Comparison of ENCODE assay signal across 8 cellular contexts in genomic region chr15:34365836-34366235, GRCh38. TPM values are rescaled to one million over a fixed set of nuclear protein-coding genes. Genes with fewer than 3 reads are reported as not detected.
DNase-seq lines count a peak whose midpoint lies in the region; ATAC-seq, FAIRE-seq and TF ChIP-seq lines count a peak whose summit lies in the region.

No MANE protein-coding gene starts in this region.

- peak overlapping the region; percentile 99 for H3K4me3 Mint-ChIP-seq in activated CD8-positive, alpha-beta T cell treated with anti-CD3 and anti-CD28 coated beads for 36 hours

- H3K4me3 ChIP-seq in H7 (ENCODE audit: insufficient read depth, low read depth, low read length) (peak overlapping the region; percentile 81), right atrium auricular region (peak overlapping the region; percentile 68 to 84), skeletal muscle tissue (ENCODE audit: low read length in 3 of 3) (peak overlapping the region; percentile 82 to 87 (median 83))

- H3K27me3 ChIP-seq in H7 (ENCODE audit: control insufficient read depth, insufficient read depth, low read length) (no peaks in the 10 kb centered on the region), right atrium auricular region (no peaks in the 10 kb centered on the region), skeletal muscle tissue (ENCODE audit: control insufficient read depth in 3 of 3, insufficient read depth in 3 of 3, low read length in 3 of 3) (no peaks in the 10 kb centered on the region)

- peak overlapping the region; percentile 60 for H3K27ac Mint-ChIP-seq in activated CD8-positive, alpha-beta T cell treated with anti-CD3 and anti-CD28 coated beads for 36 hours

- TF ChIP-seq CTCF in activated CD8-positive, alpha-beta T cell treated with anti-CD3 and anti-CD28 coated beads for 36 hours (IDR thresholded peaks at IDR 0.05), result no peak
- TF ChIP-seq CTCF in right atrium auricular region (IDR thresholded peaks at IDR 0.05), result no peak

- no peak for FAIRE-seq in H54 (lab: Jason Lieb, UNC)

- no peak for DNase-seq in H7
- peak; percentile 7 for DNase-seq in activated CD8-positive, alpha-beta T cell treated with anti-CD3 and anti-CD28 coated beads for 36 hours
- DNase-seq in right atrium auricular region (ENCODE audit: low spot score), result no peak
- DNase-seq in left colon, result no peak
- DNase-seq in activated gamma-delta T cell treated with Interleukin-2 at 50 U/mL for 16 hours, result no peak
- DNase-seq in H54 (ENCODE audit: insufficient read length, low spot score), result no peak

- H3K9me3 Mint-ChIP-seq in activated CD8-positive, alpha-beta T cell treated with anti-CD3 and anti-CD28 coated beads for 36 hours, result no peaks in the 10 kb centered on the region

- H3K27ac ChIP-seq in right atrium auricular region (peak overlapping the region; percentile 97), skeletal muscle tissue (ENCODE audit: low read depth, low read length) (peak overlapping the region; percentile 28)

- peaks cover 33% of the 10 kb centered on the region for H3K4me1 Mint-ChIP-seq in activated CD8-positive, alpha-beta T cell treated with anti-CD3 and anti-CD28 coated beads for 36 hours (ENCODE audit: low read depth)

- H3K9me3 ChIP-seq in right atrium auricular region (no peaks in the 10 kb centered on the region), skeletal muscle tissue (ENCODE audit: control insufficient read depth in 3 of 3, low read length in 3 of 3) (no peaks in the 10 kb centered on the region)

- no peak for TF ChIP-seq POLR2A in H54 (IDR thresholded peaks at IDR 0.05; ENCODE audit: low read depth, low read length)

- H3K9ac ChIP-seq in skeletal muscle tissue (ENCODE audit: low read depth in 1 of 3, low read length in 3 of 3), result peak overlapping the region; percentile 45 to 79 (median 72)

- intact Hi-C loops in activated CD8-positive, alpha-beta T cell treated with anti-CD3 and anti-CD28 coated beads for 36 hours (cut with micrococcal nuclease), result no loop called here
- intact Hi-C loops in left colon (cut with DNase I, micrococcal nuclease), result no loop called here

- ATAC-seq in activated CD8-positive, alpha-beta T cell treated with anti-CD3 and anti-CD28 coated beads for 36 hours, result no peak
- ATAC-seq in left colon (no peak), GM19351 (IDR thresholded peaks at IDR 0.05; ENCODE audit: unreplicated experiment) (no peak)

- POLR2A ChIA-PET in activated CD8-positive, alpha-beta T cell treated with anti-CD3 and anti-CD28 coated beads for 36 hours (lab: Charles Lee), result interaction anchor here (0.6 to 2.3 kb wide), 5 partner anchors 10 to 305 kb away, joined by 3 to 12 read pairs (median 4); partner anchors contain the start of genes EMC4, EMC7 and PGBD4

- CTCF ChIA-PET in activated CD8-positive, alpha-beta T cell treated with anti-CD3 and anti-CD28 coated beads for 36 hours (lab: Charles Lee), result interaction anchor here (0.8 to 4.7 kb wide), 10 partner anchors 12 to 305 kb away, joined by 3 to 79 read pairs (median 4); partner anchors contain the start of genes NOP10, NUTM1 and SLC12A6

- peaks cover 16% of the 10 kb centered on the region for H3K36me3 Mint-ChIP-seq in activated CD8-positive, alpha-beta T cell treated with anti-CD3 and anti-CD28 coated beads for 36 hours (ENCODE audit: low read depth)

- H3K4me1 ChIP-seq in right atrium auricular region, result peaks cover 0 to 29% of the 10 kb centered on the region in 2 donors
- peaks cover 21 to 26% (median 23%) of the 10 kb centered on the region in 3 donors for H3K4me1 ChIP-seq in skeletal muscle tissue (ENCODE audit: control insufficient read depth in 3 of 3, insufficient read depth in 3 of 3, low read length in 3 of 3)

- H3K27me3 Mint-ChIP-seq in activated CD8-positive, alpha-beta T cell treated with anti-CD3 and anti-CD28 coated beads for 36 hours, result no peaks in the 10 kb centered on the region

- H3K36me3 ChIP-seq in H7 (replicated peaks; ENCODE audit: control insufficient read depth, insufficient read depth, low read length) (peaks cover 12% of the 10 kb centered on the region), right atrium auricular region (no peaks in the 10 kb centered on the region), skeletal muscle tissue (ENCODE audit: control insufficient read depth in 3 of 3, insufficient read depth in 3 of 3, low read length in 3 of 3) (peaks cover 0 to 9% (median 2%) of the 10 kb centered on the region in 3 donors)

RNA-seq across cellular contexts. Expression of gene LPCAT4, which starts 1.2 kb away (rescaled TPM):
- 49.2 and 57.5 TPM in 2 replicates for total RNA-seq in H7 (2014; rRNA removed; shearing (Covaris generic))
- 10 to 100 TPM; 55.6 to 56.9 TPM for total RNA-seq in activated CD8-positive, alpha-beta T cell treated with anti-CD3 and anti-CD28 coated beads for 36 hours
- 10 to 100 TPM in 1 of 2 donors, 1 to 10 TPM in 1; 9.2 to 17.5 TPM for total RNA-seq in right atrium auricular region
- total RNA-seq in skeletal muscle tissue, result 3.1 TPM
- total RNA-seq in left colon, result 100 to 1,000 TPM; 215 to 225 TPM

RNA-seq across cellular contexts. Expression of gene NUTM1, which starts 22.7 kb away (rescaled TPM):
- 0.26 and 0.28 TPM in 2 replicates for total RNA-seq in H7 (2014; rRNA removed; shearing (Covaris generic))
- total RNA-seq in activated CD8-positive, alpha-beta T cell treated with anti-CD3 and anti-CD28 coated beads for 36 hours, result not detected
- total RNA-seq in right atrium auricular region, result not detected
- total RNA-seq in skeletal muscle tissue, result not detected
- not detected for total RNA-seq in left colon

RNA-seq across cellular contexts. Expression of gene NOP10, which starts 22.9 kb away (rescaled TPM):
- total RNA-seq in H7 (2014; rRNA removed; shearing (Covaris generic)), result 273 and 339 TPM in 2 replicates
- 100 to 1,000 TPM; 225 to 226 TPM for total RNA-seq in activated CD8-positive, alpha-beta T cell treated with anti-CD3 and anti-CD28 coated beads for 36 hours
- total RNA-seq in right atrium auricular region, result 100 to 1,000 TPM; 115 to 120 TPM
- total RNA-seq in skeletal muscle tissue, result 114 TPM
- total RNA-seq in left colon, result 100 to 1,000 TPM; 139 to 142 TPM

RNA-seq across cellular contexts. Expression of gene SLC12A6, which starts 28.3 kb away (rescaled TPM):
- total RNA-seq in H7 (2014; rRNA removed; shearing (Covaris generic)), result 4.9 and 8.5 TPM in 2 replicates
- 10 to 100 TPM; 22.2 to 24.8 TPM for total RNA-seq in activated CD8-positive, alpha-beta T cell treated with anti-CD3 and anti-CD28 coated beads for 36 hours
- total RNA-seq in right atrium auricular region (10 to 100 TPM; 21.1 to 21.6 TPM), skeletal muscle tissue (20.4 TPM), left colon (10 to 100 TPM; 13.9 to 19.2 TPM)
